28 cellular contexts compared by ENCODE assay signal in genomic region chr2:162545254-162545653, GRCh38.
"Had no signal": no experiment of that assay in that cellular context is flagged by ENCODE, and none has a peak within 500 bp of the region (broad histone marks: within the 10 kb centered on the region; RNA-seq: fewer than 3 reads in every experiment).

No MANE protein-coding gene starts in this region.

- H3K4me1 Mint-ChIP-seq: natural killer cell had no signal

- H3K36me3 ChIP-seq: left ventricle myocardium inferior, right lobe of liver, transverse colon had no signal

- H3K36me3 Mint-ChIP-seq: activated naive CD8-positive, alpha-beta T cell; natural killer cell had no signal

- H3K9me3 ChIP-seq: left ventricle myocardium inferior, right lobe of liver, testis, transverse colon had no signal

- H3K27ac Mint-ChIP-seq: activated naive CD8-positive, alpha-beta T cell; natural killer cell had no signal

- DNase-seq: activated CD4-positive, alpha-beta T cell treated with anti-CD3 and anti-CD28 coated beads for 48 hours; activated CD4-positive, alpha-beta T cell treated with anti-CD3 and anti-CD28 coated beads, Interleukin-2, amount 50 U/mL, for 48 hours; activated CD8-positive, alpha-beta memory T cell treated with anti-CD3 and anti-CD28 coated beads for 24 hours; activated effector memory CD4-positive, alpha-beta T cell treated with Interleukin-2 at 50 U/mL for 16 hours; activated naive CD4-positive, alpha-beta T cell treated with Interleukin-2 at 50 U/mL for 16 hours; anterior cingulate cortex; dermis blood vessel endothelial cell; effector CD8-positive, alpha-beta T cell; kidney glomerular epithelial cell; left ventricle myocardium inferior; mesendoderm; natural killer cell; right lobe of liver; stimulated activated CD4-positive, alpha-beta T cell treated with anti-CD3 and anti-CD28 coated beads, Interleukin-12 subunit alpha, Interleukin-12 subunit beta, amount 100 ng/mL, for 4 hours; stimulated activated CD4-positive, alpha-beta T cell treated with anti-CD3 and anti-CD28 coated beads, Interleukin-4, amount 100 ng/mL, for 1 hour; stimulated activated naive CD8-positive, alpha-beta T cell treated with anti-CD3 and anti-CD28 coated beads, Interleukin-15, Interleukin-2, amounts not matched to agents 100 U/mL and 50 U/mL, for 24 hours; T-helper 2 cell; testis; transverse colon had no signal

- H3K4me3 ChIP-seq: left ventricle myocardium inferior, lung, right lobe of liver, testis, transverse colon had no signal

- H3K4me1 ChIP-seq: left ventricle myocardium inferior, right lobe of liver, testis, transverse colon had no signal

- H3K27me3 ChIP-seq: right lobe of liver, testis, transverse colon had no signal

- H3K4me3 Mint-ChIP-seq: activated naive CD8-positive, alpha-beta T cell; natural killer cell had no signal

- H3K27ac ChIP-seq: epithelial cell of prostate, left ventricle myocardium inferior, right lobe of liver, testis, transverse colon had no signal

- H3K27me3 Mint-ChIP-seq: activated naive CD8-positive, alpha-beta T cell had no signal

- FAIRE-seq: bronchial epithelial cell, colon, endometrium, frontal cortex, urothelium cell line had no signal

- ATAC-seq: activated CD4-positive, CD25-positive, alpha-beta regulatory T cell treated with anti-CD3 and anti-CD28 coated beads, Interleukin-2, amount 50 U/mL, for 24 hours; natural killer cell; stimulated activated naive CD8-positive, alpha-beta T cell treated with anti-CD3 and anti-CD28 coated beads, Interleukin-15, Interleukin-2, amounts not matched to agents 100 U/mL and 50 U/mL, for 24 hours had no signal
